In the genomic region with DNA sequence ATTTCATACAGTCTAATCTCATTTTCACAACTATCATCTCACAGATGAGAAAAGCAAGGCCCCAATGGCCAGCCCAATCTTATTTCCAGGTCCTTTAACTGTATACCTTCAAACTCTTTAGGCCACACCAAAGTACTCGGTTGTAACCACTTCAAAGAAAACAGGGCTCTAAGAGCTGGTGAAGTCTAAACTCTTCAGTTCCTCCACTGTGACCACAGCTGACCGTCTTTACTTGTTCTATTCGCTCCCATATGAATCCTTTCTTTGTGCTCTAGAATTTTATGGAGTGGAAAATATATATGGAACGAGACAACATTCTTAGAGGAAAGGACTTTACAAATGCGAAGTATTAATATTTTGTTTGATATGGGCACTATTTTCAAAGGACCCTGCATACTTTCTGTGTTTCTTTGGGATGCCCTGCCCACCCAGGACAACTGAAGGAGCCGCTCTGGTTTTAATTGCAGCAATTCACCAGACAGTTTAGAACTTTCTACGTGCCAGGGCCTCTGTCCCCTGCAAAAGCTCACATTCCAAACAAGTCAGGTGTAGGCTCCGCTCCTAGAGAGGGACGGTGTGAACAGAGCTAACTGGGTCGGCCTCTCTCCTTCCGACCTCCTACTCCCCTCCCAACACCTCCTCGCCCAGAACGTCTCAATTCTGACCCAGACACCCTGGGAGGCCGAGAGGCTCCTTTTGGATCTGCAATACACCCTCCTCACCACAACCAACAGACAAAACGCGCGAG, we compare ENCODE assay signal across 8 cellular contexts. TPM values are rescaled to one million over a fixed set of nuclear protein-coding genes. Genes with fewer than 3 reads are reported as not detected.
DNase-seq lines count a peak whose midpoint lies in the region; ATAC-seq and TF ChIP-seq lines count a peak whose summit lies in the region.

No MANE protein-coding gene starts in this region.

- H3K79me1 ChIP-seq in trophoblast cell (ENCODE audit: low read length) = peaks cover 34% of the 10 kb centered on the region

- H3K4ac ChIP-seq in trophoblast cell (ENCODE audit: low read depth, low read length) = peak overlapping the region; percentile 88

- no peak overlapping the region for H3K23ac ChIP-seq in trophoblast cell (ENCODE audit: low read length)

- H3K4me3 ChIP-seq in ACC112 (ENCODE audit: low read depth, low read length) (peak overlapping the region; percentile 84), fibroblast of villous mesenchyme (ENCODE audit: low read depth, low read length) (peak overlapping the region; percentile 78), trophoblast cell (ENCODE audit: low read depth, low read length) (peak overlapping the region; percentile 74)

- H2BK12ac ChIP-seq in trophoblast cell (ENCODE audit: low read length) = peak overlapping the region; percentile 94

- H4K12ac ChIP-seq in trophoblast cell (ENCODE audit: low read depth, low read length) = peak overlapping the region; percentile 95

- H3K27me3 ChIP-seq in ACC112 (ENCODE audit: insufficient read depth, low read length) (no peaks in the 10 kb centered on the region), trophoblast cell (ENCODE audit: insufficient read depth, low read length) (no peaks in the 10 kb centered on the region)

- H2AK5ac ChIP-seq in trophoblast cell (ENCODE audit: low read length) = peak overlapping the region; percentile 98

- peak overlapping the region; percentile 99 for H3K18ac ChIP-seq in trophoblast cell (ENCODE audit: low read length)

- H3K79me2 ChIP-seq in ACC112 (ENCODE audit: control insufficient read depth, insufficient read depth, low read length, unreplicated experiment) (peaks cover 17% of the 10 kb centered on the region), trophoblast cell (ENCODE audit: control insufficient read depth, insufficient read depth, low read length, poor library complexity) (peaks cover 8% of the 10 kb centered on the region)

- peak overlapping the region; percentile 99 for H4K91ac ChIP-seq in trophoblast cell (ENCODE audit: low read depth, low read length)

- peak overlapping the region; percentile 34 for H3K9ac ChIP-seq in trophoblast cell (ENCODE audit: low read length)

- H2AFZ ChIP-seq in ACC112 (ENCODE audit: low read length, unreplicated experiment) (peak overlapping the region; percentile 53), trophoblast cell (ENCODE audit: insufficient read depth, low read length, poor library complexity) (peak overlapping the region; percentile 85)

- peak overlapping the region; percentile 96 for H2BK120ac ChIP-seq in trophoblast cell (ENCODE audit: insufficient read depth, low read length, poor library complexity)

- peak overlapping the region; percentile 82 for H2BK5ac ChIP-seq in trophoblast cell (ENCODE audit: low read depth, low read length, poor library complexity)

- H3K9me3 ChIP-seq in trophoblast cell (ENCODE audit: insufficient read depth, low read depth, low read length) = no peaks in the 10 kb centered on the region

- peak; percentile 12 for TF ChIP-seq CTCF in fibroblast of villous mesenchyme (IDR thresholded peaks at IDR 0.05; ENCODE audit: insufficient read depth, low read depth, low read length)

- H3K4me2 ChIP-seq in trophoblast cell (ENCODE audit: low read length) = peak overlapping the region; percentile 91

- WGBS in trophoblast cell (ENCODE audit: extremely low coverage, insufficient coverage, insufficient read length) = no CpG with 5 or more reads among the region's 17 CpGs

- peak overlapping the region; percentile 73 for H4K8ac ChIP-seq in trophoblast cell (ENCODE audit: low read depth, low read length)

- peaks cover 73% of the 10 kb centered on the region for H3K4me1 ChIP-seq in ACC112 (ENCODE audit: control insufficient read depth, insufficient read depth, low read length, unreplicated experiment)
- peaks cover 26 to 33% of the 10 kb centered on the region in 2 experiments for H3K4me1 ChIP-seq in trophoblast cell (ENCODE audit: control insufficient read depth in 1 of 2, insufficient read depth in 2 of 2, low read length in 2 of 2)

- H3K36me3 ChIP-seq in ACC112 (ENCODE audit: insufficient read depth, low read length) = no peaks in the 10 kb centered on the region
- no peaks in the 10 kb centered on the region for H3K36me3 ChIP-seq in trophoblast cell (ENCODE audit: control insufficient read depth in 1 of 2, insufficient read depth in 2 of 2, low read length in 2 of 2)

- peak; percentile 91 for DNase-seq in SW480 (ENCODE audit: low spot score)
- no peak for DNase-seq in fibroblast of villous mesenchyme (ENCODE audit: low read depth)
- peak in 1 of 2 donors; percentile 60 for DNase-seq in trophoblast cell
- DNase-seq in NCI-H2171 (lab: John Stamatoyannopoulos, UW) = no peak
- no peak for DNase-seq in NCI-H1417 (lab: John Stamatoyannopoulos, UW)

- H3K14ac ChIP-seq in trophoblast cell (ENCODE audit: low read length) = peak overlapping the region; percentile 98

- H3K27ac ChIP-seq in ACC112 (ENCODE audit: low read depth, low read length) (peak overlapping the region; percentile 71), trophoblast cell (ENCODE audit: low read depth, low read length) (peak overlapping the region; percentile 68)

- ATAC-seq in GM21723 (IDR thresholded peaks at IDR 0.05; ENCODE audit: unreplicated experiment) (peak; percentile 11), HG03439 (IDR thresholded peaks at IDR 0.05; ENCODE audit: unreplicated experiment) (no peak)

RNA-seq across cellular contexts. Expression of a gene that starts 15.7 kb away (rescaled TPM):
- 31.2 and 45.3 TPM in 2 replicates for total RNA-seq in fibroblast of villous mesenchyme
- 9.0 and 9.8 TPM in 2 replicates for polyA plus RNA-seq in trophoblast cell (2013)
